ENCODE assay signal across 20 cellular contexts in genomic region chr6:100115702-100116101, GRCh38.
"Had no signal": no experiment of that assay in that cellular context is flagged by ENCODE, and none has a peak within 500 bp of the region (broad histone marks: within the 10 kb centered on the region; RNA-seq: fewer than 3 reads in every experiment).

No MANE protein-coding gene starts in this region.

- H3K27me3 ChIP-seq: MG63 had no signal

- H3K9ac ChIP-seq: SK-N-SH had no signal

- H3K4me3 ChIP-seq: MG63 had no signal

- H3K4me2 ChIP-seq: SK-N-SH had no signal

- DNase-seq: KBM-7; MG63; NCI-H1105; NCI-H1417 treated with DMSO at 0.1 percent for 48 hours; NCI-H146; NCI-H1694 treated with DMSO at 0.1 percent for 48 hours; NCI-H1930; NCI-H2081; NCI-H2107; NCI-H2227 treated with DMSO at 0.1 percent for 48 hours; NCI-H524; NCI-H526 treated with DMSO at 0.1 percent for 48 hours; NCI-H748 treated with DMSO at 0.1 percent for 48 hours; NK-92 treated with Interleukin-12 subunit alpha and Interleukin-12 subunit beta, amount 100 ng/mL, for 24 hours; PC-3; SHP77; SK-N-SH; SW 1271; T-cell had no signal

- H3K9me3 ChIP-seq: MG63, SK-N-SH had no signal

- H3K27ac ChIP-seq: RWPE1 had no signal

- H3K36me3 ChIP-seq: MG63 had no signal
